10 cellular contexts compared by ENCODE assay signal in genomic region chr6:57313711-57314471, GRCh38. TPM values are rescaled to one million over a fixed set of nuclear protein-coding genes. Genes with fewer than 3 reads are reported as not detected.
A peak's percentile ranks its signal among the peaks of the same experiment; 100 is the strongest.
DNase-seq lines count a peak whose midpoint lies in the region; ATAC-seq, FAIRE-seq and TF ChIP-seq lines count a peak whose summit lies in the region.
"Had no signal": no experiment of that assay in that cellular context is flagged by ENCODE, and none has a peak within 500 bp of the region (broad histone marks: within the 10 kb centered on the region; RNA-seq: fewer than 3 reads in every experiment).

No MANE protein-coding gene starts in this region.

- H2AFZ ChIP-seq in K562 (ENCODE audit: low read depth, low read length): peak overlapping the region; percentile 77

- peak in 1 of 2 experiments; percentile 38; a peak in 1 of 4 replicates for TF ChIP-seq RAD21 in K562 (CRISPR knock-in tag; conservative IDR thresholded peaks at IDR 0.05 in 1 of 2, IDR thresholded peaks at IDR 0.05 in 1 of 2)

- 31% methylated on average over 12 of the region's 12 CpGs for WGBS in K562 (ENCODE audit: insufficient coverage, low coverage, missing lambda C conversion rate)

- H3K79me2 ChIP-seq in K562 (ENCODE audit: control insufficient read depth, insufficient read depth, low read length): peaks cover 15% of the 10 kb centered on the region

- H3K27ac ChIP-seq in K562 (ENCODE audit: extremely low read depth, low read depth, low read length): no peak overlapping the region
- H3K27ac ChIP-seq: 22Rv1 had no signal

- peak; percentile 13 for DNase-seq in DMS 273 (lab: John Stamatoyannopoulos, UW; ENCODE audit: unreplicated experiment)
- no peak for DNase-seq in DMS 273 treated with DMSO at 0.1 percent for 48 hours (lab: John Stamatoyannopoulos, UW)
- DNase-seq in K562 (ENCODE audit: extremely low read depth in 1 of 4, low spot score in 3 of 4): peak in 1 of 4 experiments; percentile 9
- DNase-seq in left kidney (ENCODE audit: low read depth, low spot score): peak; percentile 50
- peak; percentile 46 for DNase-seq in ureter (ENCODE audit: low spot score)
- DNase-seq: activated CD4-positive, alpha-beta memory T cell treated with anti-CD3 and anti-CD28 coated beads, Interleukin-2, amount 10 ng/mL, durations not matched to agents 7 days and 5 days had no signal

- H3K9me1 ChIP-seq in K562 (ENCODE audit: control insufficient read depth, insufficient read depth, low read length): no peaks in the 10 kb centered on the region

- no peak for TF ChIP-seq EP300 in K562 (IDR thresholded peaks at IDR 0.05; ENCODE audit: low read length)

- no peaks in the 10 kb centered on the region for H3K9me3 ChIP-seq in K562 (replicated peaks; ENCODE audit: control insufficient read depth, insufficient read depth, low read depth, low read length)

- no peaks in the 10 kb centered on the region for H4K20me1 ChIP-seq in K562 (replicated peaks; ENCODE audit: control insufficient read depth, insufficient read depth, low read length)

- no peaks in the 10 kb centered on the region for H3K27me3 ChIP-seq in K562 (ENCODE audit: control insufficient read depth in 2 of 2, insufficient read depth in 2 of 2, low read length in 2 of 2)

- CTCF ChIA-PET in K562 (lab: Yijun Ruan, JAX; ENCODE audit: low intra/inter-chr PET ratio): interaction anchor here (3.6 kb wide), 1 partner anchor 123 kb away, joined by 50 read pairs; no protein-coding TSS in a partner anchor

- no peak overlapping the region for H3K9ac ChIP-seq in K562 (ENCODE audit: insufficient read depth in 1 of 2, low read depth in 2 of 2, low read length in 2 of 2)

- TF ChIP-seq CTCF in K562 (IDR thresholded peaks at IDR 0.05 in 2 of 3, conservative IDR thresholded peaks at IDR 0.05 in 1 of 3; ENCODE audit: insufficient read depth in 2 of 3, low read depth in 1 of 3, low read length in 3 of 3): peak in 1 of 3 experiments; percentile 10; a peak in 1 of 6 replicates

- FAIRE-seq in K562 (lab: Jason Lieb, UNC): no peak

- POLR2A ChIA-PET in K562 (lab: Yijun Ruan, JAX): interaction anchor here (0.6 to 0.7 kb wide), 2 partner anchors 140 to 251 kb away, joined by 3 read pairs; no protein-coding TSS in a partner anchor

- no peak overlapping the region for H3K4me3 ChIP-seq in K562

- in situ Hi-C loops in K562 (cut with MboI): loop anchor here (10.0 to 25.0 kb wide), 2 partner anchors 129 to 952 kb away; no protein-coding TSS in a partner anchor

- intact Hi-C loops in K562 (cut with micrococcal nuclease): loop anchor here (10.0 kb wide), 3 partner anchors 599 to 949 kb away; no protein-coding TSS in a partner anchor

- no TSS peak for BruUV-seq in K562 (replicated peaks; lab: Mats Ljungman, UMichigan)

- no peak overlapping the region for H3K4me2 ChIP-seq in K562 (ENCODE audit: insufficient read depth, low read length)

- ATAC-seq in K562: no peak
- ATAC-seq in GM18907 (IDR thresholded peaks at IDR 0.05; ENCODE audit: unreplicated experiment): no peak
- no peak for ATAC-seq in HG03039 (IDR thresholded peaks at IDR 0.05; ENCODE audit: unreplicated experiment)
- no peak for ATAC-seq in HG03108 (IDR thresholded peaks at IDR 0.05; ENCODE audit: unreplicated experiment)

- peaks cover 0 to 2% of the 10 kb centered on the region in 2 experiments; a peak in 2 of 5 replicates for H3K4me1 ChIP-seq in K562 (replicated peaks in 1 of 2; ENCODE audit: control insufficient read depth in 2 of 2, insufficient read depth in 2 of 2, low read length in 2 of 2)

- H3K36me3 ChIP-seq in K562 (ENCODE audit: control insufficient read depth, insufficient read depth, low read length): peaks cover 5% of the 10 kb centered on the region; the same call in 2 of the 3 replicates

- TF ChIP-seq POLR2A in K562 (conservative IDR thresholded peaks at IDR 0.05): no peak

TF ChIP-seq in K562, 482 proteins besides CTCF, POLR2A, EP300 and RAD21:
- no peak for TF ChIP-seq E2F3 (CRISPR knock-in tag; IDR thresholded peaks at IDR 0.05)
- TF ChIP-seq MYNN (IDR thresholded peaks at IDR 0.05): no peak
- TF ChIP-seq MYNN (CRISPR knock-in tag; IDR thresholded peaks at IDR 0.05): no peak
- no peak for TF ChIP-seq BRD4 (IDR thresholded peaks at IDR 0.05)
- TF ChIP-seq NKRF (IDR thresholded peaks at IDR 0.05; ENCODE audit: borderline replicate concordance): no peak

RNA-seq across cellular contexts. Expression of gene PRIM2, which starts 3.5 kb away (rescaled TPM):
- 39.8 and 80.0 TPM in 2 replicates for total RNA-seq in K562 (2011; cell fraction: chromatin; rRNA removed; ENCODE audit: low replicate concordance)
- total RNA-seq in K562 (2011; cell fraction: nucleolus; rRNA removed): 21.3 and 28.4 TPM in 2 replicates
- 52.4 and 71.1 TPM in 2 replicates for total RNA-seq in K562 (2011; cell fraction: nucleoplasm; rRNA removed)
- total RNA-seq in K562 (2014; rRNA removed): 23.8 and 31.5 TPM in 2 replicates
- total RNA-seq in K562 (2014; rRNA removed; fragmentation: Illumina TruSeq; extraction: Trizol): 57.5 and 63.7 TPM in 2 replicates
- 44.9 and 47.3 TPM in 2 replicates for total RNA-seq in K562 (2015; rRNA removed; fragmentation: Illumina TruSeq; extraction: Trizol)
- total RNA-seq in K562 (2021): 33.4 and 33.6 TPM in 2 replicates
- polyA plus RNA-seq in K562 (2011; rRNA removed): 24.3 and 37.1 TPM in 2 replicates
- polyA plus RNA-seq in K562 (2011; cell fraction: cytosol; rRNA removed): 10.1 and 13.9 TPM in 2 replicates
- polyA plus RNA-seq in K562 (2011; cell fraction: nucleus; rRNA removed): 6.3 and 10.5 TPM in 2 replicates
- 21.2 and 22.1 TPM in 2 replicates for polyA plus RNA-seq in K562 (2012)
- 35.0 and 37.2 TPM in 2 replicates for polyA plus RNA-seq in K562 (2014; fragmentation: Illumina TruSeq; extraction: Trizol)
- polyA plus RNA-seq in K562 (2014; fragmentation: Nextera tagmentation; extraction: Ambion mirVana): 10 to 100 TPM; 19.8 to 20.8 TPM
- polyA plus RNA-seq in K562 (2014; rRNA removed): 26.4 and 27.6 TPM in 2 replicates
- 58.6 and 64.3 TPM in 2 replicates for polyA minus RNA-seq in K562 (2011; rRNA and poly(A)+ RNA removed)
- 18.2 and 18.5 TPM in 2 replicates for polyA minus RNA-seq in K562 (2011; cell fraction: cytosol; rRNA and poly(A)+ RNA removed)
- polyA minus RNA-seq in K562 (2011; cell fraction: nucleus; rRNA and poly(A)+ RNA removed): 40.1 and 60.4 TPM in 2 replicates
- 17.4 TPM for total RNA-seq in ureter
